Comparison of ENCODE assay signal across 26 cellular contexts in genomic region chr20:25606094-25606640, GRCh38. TPM values are rescaled to one million over a fixed set of nuclear protein-coding genes. Genes with fewer than 3 reads are reported as not detected.
"Had no signal": no experiment of that assay in that cellular context is flagged by ENCODE, and none has a peak within 500 bp of the region (broad histone marks: within the 10 kb centered on the region; RNA-seq: fewer than 3 reads in every experiment).

No MANE protein-coding gene starts in this region.

- H3K4me2 ChIP-seq: KMS-11, SK-N-SH had no signal

- ATAC-seq: HepG2, Panc1, PC-3 had no signal

- H3K9ac ChIP-seq: KMS-11, SK-N-SH had no signal

- H3K9me3 ChIP-seq: SK-N-SH had no signal

- H3K27ac ChIP-seq: KMS-11, RWPE1 had no signal

- DNase-seq: IMR-90, Kasumi-1, MV-4-11, NCI-H1048, NCI-H1105 treated with DMSO at 0.1 percent for 48 hours, NCI-H1417 treated with DMSO at 0.1 percent for 48 hours, NCI-H146, NCI-H1694 treated with DMSO at 0.1 percent for 48 hours, NCI-H1930, NCI-H2081, NCI-H2107, NCI-H226, NCI-H446, NCI-H510A, NCI-H524 treated with DMSO at 0.1 percent for 48 hours, NCI-H69, NCI-H774, PC-3, SHP77, SK-N-SH, SW 1271 had no signal

RNA-seq across cellular contexts. Expression of gene NINL, which starts 20.8 kb away (rescaled TPM):
- total RNA-seq: HT1080 had no signal
